Comparison of ENCODE assay signal across 14 cellular contexts in genomic region chr3:63934484-63934883, GRCh38. TPM values are rescaled to one million over a fixed set of nuclear protein-coding genes. Genes with fewer than 3 reads are reported as not detected.
DNase-seq lines count a peak whose midpoint lies in the region; ATAC-seq, FAIRE-seq and TF ChIP-seq lines count a peak whose summit lies in the region.
"Had no signal": no experiment of that assay in that cellular context is flagged by ENCODE, and none has a peak within 500 bp of the region (broad histone marks: within the 10 kb centered on the region; RNA-seq: fewer than 3 reads in every experiment).

No MANE protein-coding gene starts in this region.

- H3K27me3 Mint-ChIP-seq in activated T-cell treated with anti-CD3 and anti-CD28 coated beads, Interleukin-2, amount 50 U/mL, for 24 hours, result no peaks in the 10 kb centered on the region
- no peaks in the 10 kb centered on the region for H3K27me3 Mint-ChIP-seq in astrocyte (ENCODE audit: low read depth, unreplicated experiment)

- H3K4me3 Mint-ChIP-seq in activated T-cell treated with anti-CD3 and anti-CD28 coated beads, Interleukin-2, amount 50 U/mL, for 24 hours, result no peak overlapping the region
- no peak overlapping the region for H3K4me3 Mint-ChIP-seq in astrocyte (ENCODE audit: unreplicated experiment)
- H3K4me3 Mint-ChIP-seq in stimulated activated effector memory CD8-positive, alpha-beta T cell treated with anti-CD3 and anti-CD28 coated beads, Interleukin-12 subunit alpha, Interleukin-12 subunit beta, amount 100 ng/mL, for 72 hours, result peak overlapping the region; percentile 37

- intact Hi-C loops in prostate gland (cut with DNase I), result no loop called here

- ATAC-seq in stimulated activated effector memory CD8-positive, alpha-beta T cell treated with anti-CD3 and anti-CD28 coated beads, Interleukin-12 subunit alpha, Interleukin-12 subunit beta, amount 100 ng/mL, for 72 hours, result peak; percentile 78
- ATAC-seq in HG03175 (IDR thresholded peaks at IDR 0.05; ENCODE audit: unreplicated experiment), result no peak
- ATAC-seq: Panc1 had no signal

- TF ChIP-seq CTCF in astrocyte (IDR thresholded peaks at IDR 0.05; ENCODE audit: insufficient read depth, low read depth, low read length) (no peak), prostate gland (IDR thresholded peaks at IDR 0.05) (no peak)

- no peak overlapping the region for H3K27ac ChIP-seq in astrocyte (ENCODE audit: low read depth, low read length)
- H3K27ac ChIP-seq in caudate nucleus (ENCODE audit: low read depth, low read length), result no peak overlapping the region
- H3K27ac ChIP-seq in prostate gland, result no peak overlapping the region
- H3K27ac ChIP-seq: brain microvascular endothelial cell, thoracic aorta had no signal

- no peak overlapping the region for H3K9ac ChIP-seq in astrocyte (ENCODE audit: low read length)

- peaks cover 81% of the 10 kb centered on the region for H3K36me3 Mint-ChIP-seq in activated T-cell treated with anti-CD3 and anti-CD28 coated beads, Interleukin-2, amount 50 U/mL, for 24 hours (ENCODE audit: low read depth)
- peaks cover 2% of the 10 kb centered on the region for H3K36me3 Mint-ChIP-seq in astrocyte (ENCODE audit: low read depth, unreplicated experiment)
- H3K36me3 Mint-ChIP-seq in stimulated activated effector memory CD8-positive, alpha-beta T cell treated with anti-CD3 and anti-CD28 coated beads, Interleukin-12 subunit alpha, Interleukin-12 subunit beta, amount 100 ng/mL, for 72 hours, result peaks cover 22% of the 10 kb centered on the region

- 90% methylated on average over 2 of the region's 2 CpGs for WGBS in prostate gland

- peaks cover 72% of the 10 kb centered on the region for H3K79me2 ChIP-seq in astrocyte (ENCODE audit: insufficient read depth, low read length)

- peaks cover 92% of the 10 kb centered on the region for H4K20me1 ChIP-seq in astrocyte (ENCODE audit: insufficient read depth, low read length)

- H3K36me3 ChIP-seq in astrocyte (ENCODE audit: insufficient read depth, low read length) (peaks cover 4% of the 10 kb centered on the region), prostate gland (no peaks in the 10 kb centered on the region)
- H3K36me3 ChIP-seq: brain microvascular endothelial cell, thoracic aorta had no signal

- DNase-seq in activated T-cell treated with anti-CD3 and anti-CD28 coated beads, Interleukin-2, amount 50 U/mL, for 24 hours, result no peak
- no peak for DNase-seq in activated T-cell treated with anti-CD3 and anti-CD28 coated beads, Interleukin-2, amount 50 U/mL, for 48 hours
- DNase-seq in NOMO-1 treated with DMSO at 0.1 percent for 48 hours (lab: John Stamatoyannopoulos, UW; ENCODE audit: unreplicated experiment) (peak; percentile 95), astrocyte (ENCODE audit: low read depth) (no peak), caudate nucleus (lab: John Stamatoyannopoulos, UW) (no peak), prostate gland (ENCODE audit: low spot score) (no peak)
- no peak for DNase-seq in stimulated activated effector memory CD8-positive, alpha-beta T cell treated with anti-CD3 and anti-CD28 coated beads, Interleukin-12 subunit alpha, Interleukin-12 subunit beta, amount 100 ng/mL, for 72 hours (ENCODE audit: low spot score in 2 of 2)
- DNase-seq: ACHN, brain microvascular endothelial cell, NCI-H146 had no signal

- H3K27me3 ChIP-seq in astrocyte (ENCODE audit: insufficient read depth, low read length) (no peaks in the 10 kb centered on the region), prostate gland (replicated peaks; ENCODE audit: insufficient read depth) (no peaks in the 10 kb centered on the region)
- H3K27me3 ChIP-seq: brain microvascular endothelial cell had no signal

- H3K4me1 Mint-ChIP-seq in activated T-cell treated with anti-CD3 and anti-CD28 coated beads, Interleukin-2, amount 50 U/mL, for 24 hours (ENCODE audit: low read depth), result peaks cover 79% of the 10 kb centered on the region
- H3K4me1 Mint-ChIP-seq in astrocyte (ENCODE audit: low read depth, unreplicated experiment), result peaks cover 31% of the 10 kb centered on the region
- peaks cover 86% of the 10 kb centered on the region for H3K4me1 Mint-ChIP-seq in stimulated activated effector memory CD8-positive, alpha-beta T cell treated with anti-CD3 and anti-CD28 coated beads, Interleukin-12 subunit alpha, Interleukin-12 subunit beta, amount 100 ng/mL, for 72 hours

- no peak overlapping the region for H3K4me2 ChIP-seq in astrocyte (ENCODE audit: low read length)

- no peak overlapping the region for H2AFZ ChIP-seq in astrocyte (ENCODE audit: low read depth, low read length)

- H3K9me3 Mint-ChIP-seq in activated T-cell treated with anti-CD3 and anti-CD28 coated beads, Interleukin-2, amount 50 U/mL, for 24 hours, result no peaks in the 10 kb centered on the region
- no peaks in the 10 kb centered on the region for H3K9me3 Mint-ChIP-seq in astrocyte (ENCODE audit: unreplicated experiment)
- no peaks in the 10 kb centered on the region for H3K9me3 Mint-ChIP-seq in stimulated activated effector memory CD8-positive, alpha-beta T cell treated with anti-CD3 and anti-CD28 coated beads, Interleukin-12 subunit alpha, Interleukin-12 subunit beta, amount 100 ng/mL, for 72 hours

- H3K4me1 ChIP-seq in astrocyte (ENCODE audit: insufficient read depth, low read length) (peaks cover 5% of the 10 kb centered on the region), prostate gland (replicated peaks) (no peaks in the 10 kb centered on the region)

- H3K4me3 ChIP-seq in astrocyte (ENCODE audit: insufficient read depth, low read depth, low read length) (no peak overlapping the region), prostate gland (no peak overlapping the region)
- H3K4me3 ChIP-seq: thoracic aorta had no signal

- FAIRE-seq in astrocyte (lab: Jason Lieb, UNC), result no peak
- FAIRE-seq: G401.6 had no signal

- peak overlapping the region; percentile 83 for H3K27ac Mint-ChIP-seq in activated T-cell treated with anti-CD3 and anti-CD28 coated beads, Interleukin-2, amount 50 U/mL, for 24 hours
- H3K27ac Mint-ChIP-seq in astrocyte (ENCODE audit: unreplicated experiment), result peak overlapping the region; percentile 28
- peak overlapping the region; percentile 77 for H3K27ac Mint-ChIP-seq in stimulated activated effector memory CD8-positive, alpha-beta T cell treated with anti-CD3 and anti-CD28 coated beads, Interleukin-12 subunit alpha, Interleukin-12 subunit beta, amount 100 ng/mL, for 72 hours

- TF ChIP-seq POLR2A in prostate gland (IDR thresholded peaks at IDR 0.05), result no peak

- no peaks in the 10 kb centered on the region for H3K9me3 ChIP-seq in astrocyte (ENCODE audit: insufficient read depth, low read depth, low read length)
- no peaks in the 10 kb centered on the region for H3K9me3 ChIP-seq in prostate gland
- H3K9me3 ChIP-seq: thoracic aorta had no signal

RNA-seq across cellular contexts. Expression of gene SCAANT1, which starts 22.3 kb away (rescaled TPM):
- total RNA-seq in astrocyte, result not detected in 2 replicates
- not detected for total RNA-seq in prostate gland
- total RNA-seq: thoracic aorta had no signal

Comparison
In these comparisons a context has a peak if more than half of its experiments do, and no peak if none do; other contexts are left out.
1. H3K27ac Mint-ChIP-seq: peak in every context shown above with its lines; median percentile 83 in activated T-cell treated with anti-CD3 and anti-CD28 coated beads, Interleukin-2, amount 50 U/mL, for 24 hours; 77 in stimulated activated effector memory CD8-positive, alpha-beta T cell treated with anti-CD3 and anti-CD28 coated beads, Interleukin-12 subunit alpha, Interleukin-12 subunit beta, amount 100 ng/mL, for 72 hours; 28 in astrocyte.